ENCODE assay signal across 19 cellular contexts in genomic region chr16:68685685-68686478, GRCh38. TPM values are rescaled to one million over a fixed set of nuclear protein-coding genes. Genes with fewer than 3 reads are reported as not detected.
DNase-seq lines count a peak whose midpoint lies in the region; TF ChIP-seq lines count a peak whose summit lies in the region.
"Had no signal": no experiment of that assay in that cellular context is flagged by ENCODE, and none has a peak within 500 bp of the region (broad histone marks: within the 10 kb centered on the region; RNA-seq: fewer than 3 reads in every experiment).

No MANE protein-coding gene starts in this region.

- H3K4me1 Mint-ChIP-seq in MCF 10A (ENCODE audit: insufficient read depth, unreplicated experiment) (no peaks in the 10 kb centered on the region), chondrocyte (ENCODE audit: low read depth) (no peaks in the 10 kb centered on the region)
- H3K4me1 Mint-ChIP-seq: CD8-positive, alpha-beta memory T cell had no signal

- TF ChIP-seq CTCF in MCF 10A (IDR thresholded peaks at IDR 0.05; ENCODE audit: unreplicated experiment) (no peak), breast epithelium (IDR thresholded peaks at IDR 0.05) (no peak), chondrocyte (IDR thresholded peaks at IDR 0.05) (no peak), osteoblast (IDR thresholded peaks at IDR 0.05; ENCODE audit: extremely low read depth, low read depth, low read length) (no peak)

- no peak overlapping the region for H3K27ac ChIP-seq in breast epithelium
- H3K27ac ChIP-seq in osteoblast (ENCODE audit: low read depth, low read length), result no peak overlapping the region
- H3K27ac ChIP-seq: 22Rv1, BLaER1, HL-60 had no signal

- H3K36me3 Mint-ChIP-seq in MCF 10A (ENCODE audit: insufficient read depth, unreplicated experiment) (peaks cover 80% of the 10 kb centered on the region), chondrocyte (ENCODE audit: low read depth) (no peaks in the 10 kb centered on the region)
- H3K36me3 Mint-ChIP-seq: CD8-positive, alpha-beta memory T cell had no signal

- H4K20me1 ChIP-seq in osteoblast (ENCODE audit: insufficient read depth, low read length), result no peaks in the 10 kb centered on the region
- H4K20me1 ChIP-seq: BLaER1 had no signal

- H3K9me3 ChIP-seq in breast epithelium (no peaks in the 10 kb centered on the region), osteoblast (ENCODE audit: low read depth, low read length) (no peaks in the 10 kb centered on the region)
- H3K9me3 ChIP-seq: BLaER1, Caco-2, HAP-1 had no signal

- no peak overlapping the region for H3K4me2 ChIP-seq in osteoblast (ENCODE audit: insufficient read depth, low read length)
- H3K4me2 ChIP-seq: BLaER1 had no signal

- POLR2A ChIA-PET in MCF 10A (lab: Yijun Ruan, JAX) (interaction anchor here (0.6 kb wide), 1 partner anchor 157 kb away, joined by 3 read pairs; no protein-coding TSS in a partner anchor), HEK293T (lab: Yijun Ruan, JAX) (no interaction called here)

- H3K36me3 ChIP-seq in breast epithelium (no peaks in the 10 kb centered on the region), osteoblast (ENCODE audit: insufficient read depth, low read length) (no peaks in the 10 kb centered on the region)
- H3K36me3 ChIP-seq: BLaER1, HAP-1 had no signal

- no peak overlapping the region for H2AFZ ChIP-seq in osteoblast (ENCODE audit: low read length)

- H3K27me3 Mint-ChIP-seq in MCF 10A (ENCODE audit: insufficient read depth, unreplicated experiment), result no peaks in the 10 kb centered on the region
- no peaks in the 10 kb centered on the region for H3K27me3 Mint-ChIP-seq in chondrocyte (ENCODE audit: low read depth)

- no peaks in the 10 kb centered on the region for H3K79me2 ChIP-seq in osteoblast (ENCODE audit: insufficient read depth, low read length)

- H3K4me3 ChIP-seq in breast epithelium, result no peak overlapping the region
- no peak overlapping the region for H3K4me3 ChIP-seq in osteoblast (ENCODE audit: insufficient read depth, low read length)
- H3K4me3 ChIP-seq: BLaER1, HAP-1 had no signal

- H3K4me3 Mint-ChIP-seq in MCF 10A (ENCODE audit: unreplicated experiment), result no peak overlapping the region
- H3K4me3 Mint-ChIP-seq in chondrocyte (ENCODE audit: unreplicated experiment), result no peak overlapping the region
- H3K4me3 Mint-ChIP-seq: CD8-positive, alpha-beta memory T cell; HFFc6 had no signal

- no TSS peak for BruUV-seq in MCF 10A (replicated peaks; lab: Mats Ljungman, UMichigan)

- H3K4me1 ChIP-seq in breast epithelium, result no peaks in the 10 kb centered on the region
- H3K4me1 ChIP-seq in osteoblast (ENCODE audit: insufficient read depth, low read length), result no peaks in the 10 kb centered on the region
- H3K4me1 ChIP-seq: BLaER1, Caco-2, HAP-1 had no signal

- H3K9me3 Mint-ChIP-seq in MCF 10A (ENCODE audit: unreplicated experiment), result no peaks in the 10 kb centered on the region
- H3K9me3 Mint-ChIP-seq in chondrocyte (ENCODE audit: low read depth), result no peaks in the 10 kb centered on the region
- H3K9me3 Mint-ChIP-seq: CD8-positive, alpha-beta memory T cell; HFFc6 had no signal

- H3K27ac Mint-ChIP-seq in MCF 10A (ENCODE audit: low read depth, unreplicated experiment) (no peak overlapping the region), chondrocyte (ENCODE audit: unreplicated experiment) (no peak overlapping the region)
- H3K27ac Mint-ChIP-seq: HFFc6 had no signal

- DNase-seq in MCF 10A (ENCODE audit: unreplicated experiment) (peak; percentile 63), breast epithelium (ENCODE audit: low spot score in 2 of 2) (no peak), chondrocyte (ENCODE audit: low spot score) (peak; percentile 79), osteoblast (ENCODE audit: insufficient read length, low spot score, missing footprints) (peak; percentile 66), AG08396 (ENCODE audit: low spot score) (no peak), HEK293T (ENCODE audit: extremely low spot score) (no peak)
- DNase-seq in effector CD4-positive, alpha-beta T cell, result no peak
- DNase-seq: AML-193; Caco-2; CD8-positive, alpha-beta memory T cell; DND-41; GDM1; GOT3; HFFc6 had no signal

- H3K27me3 ChIP-seq in breast epithelium (no peaks in the 10 kb centered on the region), osteoblast (ENCODE audit: insufficient read depth, low read length) (no peaks in the 10 kb centered on the region)
- H3K27me3 ChIP-seq: BLaER1 had no signal

- intact Hi-C loops in MCF 10A (cut with micrococcal nuclease) (no loop called here), breast epithelium (cut with DNase I; ENCODE audit: low total_unique reads) (no loop called here)

- CTCF ChIA-PET in MCF 10A (lab: Yijun Ruan, JAX) (interaction anchor here (1.0 kb wide), 1 partner anchor 216 kb away, joined by 4 read pairs; no protein-coding TSS in a partner anchor), HEK293T (lab: Yijun Ruan, JAX) (no interaction called here)

- TF ChIP-seq POLR2A in breast epithelium (IDR thresholded peaks at IDR 0.05), result no peak

TF ChIP-seq in HEK293T, 16 proteins besides CTCF, POLR2A, EP300 and RAD21:
- TF ChIP-seq L3MBTL2 (conservative IDR thresholded peaks at IDR 0.05), result no peak
- no peak for TF ChIP-seq TARDBP (IDR thresholded peaks at IDR 0.05)
- TF ChIP-seq NFRKB (IDR thresholded peaks at IDR 0.05), result no peak
- TF ChIP-seq ELF4 (IDR thresholded peaks at IDR 0.05), result no peak
- no peak for TF ChIP-seq FOXA1 (IDR thresholded peaks at IDR 0.05)
- TF ChIP-seq SP1 (IDR thresholded peaks at IDR 0.05), result no peak
- TF ChIP-seq BHLHE40 (IDR thresholded peaks at IDR 0.05; ENCODE audit: borderline replicate concordance), result no peak
- no peak for TF ChIP-seq FOXK2 (IDR thresholded peaks at IDR 0.05)
- no peak for TF ChIP-seq FOXM1 (IDR thresholded peaks at IDR 0.05; ENCODE audit: borderline replicate concordance)
- no peak for TF ChIP-seq CTBP1 (IDR thresholded peaks at IDR 0.05; ENCODE audit: borderline replicate concordance)
- no peak for TF ChIP-seq HDGF (IDR thresholded peaks at IDR 0.05; ENCODE audit: borderline replicate concordance)

RNA-seq across cellular contexts. Expression of gene CDH3, which starts 40.8 kb away (rescaled TPM):
- total RNA-seq in MCF 10A (2022), result 74.4 and 107 TPM in 2 replicates
- total RNA-seq in breast epithelium, result 10 to 100 TPM in 2 of 3 donors, under 1 TPM in 1; 0.32 to 62.6 (median 39.0) TPM
- total RNA-seq in chondrocyte, result 1.1 to 1.6 TPM (median 1.4 TPM) in 3 replicates
- total RNA-seq in osteoblast, result 0.36 and 0.59 TPM in 2 replicates
- total RNA-seq: A673; CD8-positive, alpha-beta memory T cell had no signal

RNA-seq across cellular contexts. Expression of gene CDH1, which starts 51.2 kb away (rescaled TPM):
- 37.6 and 37.7 TPM in 2 replicates for total RNA-seq in MCF 10A (2022)
- 100 to 1,000 TPM in 1 of 3 donors, 10 to 100 TPM in 1, under 1 TPM in 1; 0.16 to 127 (median 86.5) TPM for total RNA-seq in breast epithelium
- 0.35 to 0.38 TPM in 2 of 3 replicates, not detected in the other for total RNA-seq in chondrocyte
- total RNA-seq in osteoblast, result 0.59 and 1.1 TPM in 2 replicates

Comparison
In these comparisons a context has a peak if more than half of its experiments do, and no peak if none do; other contexts are left out.
1. DNase-seq: peak in MCF 10A (single experiment), chondrocyte (single experiment) and osteoblast (single experiment); none in breast epithelium (0 of 2), AG08396 (single experiment), effector CD4-positive, alpha-beta T cell (single experiment) and HEK293T (single experiment).